16 cellular contexts compared by ENCODE assay signal in genomic region chr7:155581107-155581830, GRCh38. TPM values are rescaled to one million over a fixed set of nuclear protein-coding genes. Genes with fewer than 3 reads are reported as not detected.
DNase-seq lines count a peak whose midpoint lies in the region; ATAC-seq, FAIRE-seq and TF ChIP-seq lines count a peak whose summit lies in the region.
"Had no signal": no experiment of that assay in that cellular context is flagged by ENCODE, and none has a peak within 500 bp of the region (broad histone marks: within the 10 kb centered on the region; RNA-seq: fewer than 3 reads in every experiment).

No MANE protein-coding gene starts in this region.

- H3K9me3 ChIP-seq in HEK293 (ENCODE audit: control insufficient read depth, insufficient read depth, low read depth, low read length) (no peaks in the 10 kb centered on the region), hepatocyte (ENCODE audit: low read depth) (no peaks in the 10 kb centered on the region)

- peaks cover 0 to 2% (median 0%) of the 10 kb centered on the region in 7 donors for H3K9me3 Mint-ChIP-seq in CD14-positive monocyte
- H3K9me3 Mint-ChIP-seq in activated CD4-positive, alpha-beta T cell treated with anti-CD3 and anti-CD28 coated beads, Interleukin-2, amount 10 ng/mL, durations not matched to agents 24 days and 14 days, result no peaks in the 10 kb centered on the region

- no peak overlapping the region for H3K27ac ChIP-seq in HEK293 (ENCODE audit: extremely low read depth, low read depth, low read length)
- no peak overlapping the region for H3K27ac ChIP-seq in hepatocyte
- H3K27ac ChIP-seq: C4-2B had no signal

- DNase-seq in CD14-positive monocyte (ENCODE audit: low spot score), result peak; percentile 37
- peak; percentile 49 for DNase-seq in bronchial epithelial cell (ENCODE audit: low read depth)
- peak; percentile 72 for DNase-seq in mesenteric fat pad (ENCODE audit: low spot score)
- DNase-seq in hepatocyte (ENCODE audit: low spot score), result no peak
- DNase-seq in GM12892 (ENCODE audit: insufficient read length), result no peak
- DNase-seq in activated CD4-positive, alpha-beta T cell treated with anti-CD3 and anti-CD28 coated beads, Interleukin-2, amount 10 ng/mL, durations not matched to agents 24 days and 14 days, result no peak
- DNase-seq: COR-L47, NCI-H1417 treated with DMSO at 0.1 percent for 48 hours, NCI-H2029, NCI-H2171 treated with DMSO at 0.1 percent for 48 hours, NCI-H446 treated with DMSO at 0.1 percent for 48 hours, PC-3 had no signal

- no peak for FAIRE-seq in bronchial epithelial cell (lab: Jason Lieb, UNC)
- FAIRE-seq in GM12892 (lab: Jason Lieb, UNC), result no peak

- H3K4me1 Mint-ChIP-seq in CD14-positive monocyte, result peaks cover 22% of the 10 kb centered on the region
- H3K4me1 Mint-ChIP-seq in activated CD4-positive, alpha-beta T cell treated with anti-CD3 and anti-CD28 coated beads, Interleukin-2, amount 10 ng/mL, durations not matched to agents 24 days and 14 days, result peaks cover 6% of the 10 kb centered on the region

- H2AFZ ChIP-seq in hepatocyte, result no peak overlapping the region

- CTCF ChIA-PET in HEK293 (lab: Yijun Ruan, JAX), result interaction anchor here (1.8 kb wide), 1 partner anchor 17 kb away, joined by 5 read pairs; no protein-coding TSS in a partner anchor

- H3K36me3 ChIP-seq in HEK293 (ENCODE audit: control insufficient read depth in 2 of 2, insufficient read depth in 1 of 2, low read length in 2 of 2), result no peaks in the 10 kb centered on the region
- no peaks in the 10 kb centered on the region for H3K36me3 ChIP-seq in bronchial epithelial cell (ENCODE audit: control insufficient read depth, insufficient read depth, low read length)
- no peaks in the 10 kb centered on the region for H3K36me3 ChIP-seq in hepatocyte (replicated peaks; ENCODE audit: insufficient read depth, low read depth)

- no peaks in the 10 kb centered on the region for H3K79me2 ChIP-seq in hepatocyte

- H3K4me1 ChIP-seq in HEK293 (ENCODE audit: control insufficient read depth, insufficient read depth, low read length) (no peaks in the 10 kb centered on the region), hepatocyte (ENCODE audit: insufficient read depth) (no peaks in the 10 kb centered on the region)

- no peak overlapping the region for H3K4me3 ChIP-seq in HEK293 (ENCODE audit: low read depth, low read length)
- H3K4me3 ChIP-seq in bronchial epithelial cell (ENCODE audit: low read depth, low read length), result no peak overlapping the region
- H3K4me3 ChIP-seq in hepatocyte, result no peak overlapping the region

- peaks cover 1 to 10% (median 5%) of the 10 kb centered on the region in 3 donors for H3K27me3 Mint-ChIP-seq in CD14-positive monocyte (ENCODE audit: low read depth in 3 of 3)
- H3K27me3 Mint-ChIP-seq in activated CD4-positive, alpha-beta T cell treated with anti-CD3 and anti-CD28 coated beads, Interleukin-2, amount 10 ng/mL, durations not matched to agents 24 days and 14 days, result peaks cover 33% of the 10 kb centered on the region

- no peak overlapping the region for H3K4me2 ChIP-seq in hepatocyte

- H3K4me3 Mint-ChIP-seq in CD14-positive monocyte, result no peak overlapping the region
- H3K4me3 Mint-ChIP-seq in activated CD4-positive, alpha-beta T cell treated with anti-CD3 and anti-CD28 coated beads, Interleukin-2, amount 10 ng/mL, durations not matched to agents 24 days and 14 days, result no peak overlapping the region

- H4K20me1 ChIP-seq in hepatocyte (ENCODE audit: insufficient read depth, poor library complexity, severe bottlenecking), result no peaks in the 10 kb centered on the region

- ATAC-seq in HG03469 (IDR thresholded peaks at IDR 0.05; ENCODE audit: unreplicated experiment), result no peak
- ATAC-seq: PC-3 had no signal

- 78% methylated on average over 11 of the region's 11 CpGs for whole genome bisulfite sequencing in hepatocyte (ENCODE audit: low lambda C conversion rate, missing lambda C conversion rate)

- intact Hi-C loops in CD14-positive monocyte (cut with micrococcal nuclease), result no loop called here
- intact Hi-C loops in activated CD4-positive, alpha-beta T cell treated with anti-CD3 and anti-CD28 coated beads, Interleukin-2, amount 10 ng/mL, durations not matched to agents 24 days and 14 days (cut with micrococcal nuclease), result no loop called here

- no peaks in the 10 kb centered on the region for H3K36me3 Mint-ChIP-seq in CD14-positive monocyte
- no peaks in the 10 kb centered on the region for H3K36me3 Mint-ChIP-seq in activated CD4-positive, alpha-beta T cell treated with anti-CD3 and anti-CD28 coated beads, Interleukin-2, amount 10 ng/mL, durations not matched to agents 24 days and 14 days (ENCODE audit: low read depth)

- H3K9me2 ChIP-seq in hepatocyte (replicated peaks; ENCODE audit: insufficient read depth), result no peaks in the 10 kb centered on the region

- no peak for TF ChIP-seq POLR2A in GM12892 (IDR thresholded peaks at IDR 0.05; ENCODE audit: low read depth, low read length)

- H3K27ac Mint-ChIP-seq in CD14-positive monocyte, result no peak overlapping the region
- H3K27ac Mint-ChIP-seq in activated CD4-positive, alpha-beta T cell treated with anti-CD3 and anti-CD28 coated beads, Interleukin-2, amount 10 ng/mL, durations not matched to agents 24 days and 14 days, result no peak overlapping the region

- POLR2A ChIA-PET in HEK293 (lab: Yijun Ruan, JAX), result interaction anchor here (0.6 kb wide), 1 partner anchor 970 kb away, joined by 3 read pairs; no protein-coding TSS in a partner anchor

- H3K27me3 ChIP-seq in bronchial epithelial cell (ENCODE audit: control insufficient read depth, insufficient read depth, low read length), result peaks cover 2% of the 10 kb centered on the region
- H3K27me3 ChIP-seq in hepatocyte, result no peaks in the 10 kb centered on the region

- TF ChIP-seq CTCF in CD14-positive monocyte (IDR thresholded peaks at IDR 0.05), result no peak
- TF ChIP-seq CTCF in HEK293 (tag by site-specific recombination; IDR thresholded peaks at IDR 0.05), result no peak
- TF ChIP-seq CTCF in bronchial epithelial cell (IDR thresholded peaks at IDR 0.05; ENCODE audit: insufficient read depth, low read length, severe bottlenecking), result no peak
- no peak for TF ChIP-seq CTCF in hepatocyte (IDR thresholded peaks at IDR 0.05; ENCODE audit: poor library complexity)

TF ChIP-seq in HEK293, 187 proteins besides CTCF, POLR2A, EP300 and RAD21:
- TF ChIP-seq EGR2 (tag by site-specific recombination; IDR thresholded peaks at IDR 0.05; ENCODE audit: low read depth), result peak; percentile 41; the same call in 1 of the 2 replicates
- TF ChIP-seq ZFHX2 (tag by site-specific recombination; conservative IDR thresholded peaks at IDR 0.05), result 0 out of 2 replicates have a peak, but pooled peaks have one; percentile 17
- no peak for TF ChIP-seq ZNF629 (tag by site-specific recombination; IDR thresholded peaks at IDR 0.05)
TF ChIP-seq in HEK293: peak in this region for 2.

RNA-seq across cellular contexts. Expression of gene CNPY1, which starts 34.9 kb away (rescaled TPM):
- polyA plus RNA-seq in CD14-positive monocyte (not detected), hepatocyte (not detected in 2 replicates)
- total RNA-seq in bronchial epithelial cell (not detected in 2 replicates), mesenteric fat pad (not detected), hepatocyte (not detected in 2 replicates)
- polyA plus RNA-seq in GM12892 (2012; ENCODE audit: missing spikeins), result not detected
- total RNA-seq in activated CD4-positive, alpha-beta T cell treated with anti-CD3 and anti-CD28 coated beads, Interleukin-2, amount 10 ng/mL, durations not matched to agents 24 days and 14 days, result not detected in 2 replicates
- total RNA-seq: A673, PC-3 had no signal

Comparison
In these comparisons a context has a peak if more than half of its experiments do, and no peak if none do; other contexts are left out.
1. DNase-seq: peak in CD14-positive monocyte (single experiment), bronchial epithelial cell (single experiment) and mesenteric fat pad (single experiment); none in hepatocyte (single experiment), GM12892 (single experiment) and activated CD4-positive, alpha-beta T cell treated with anti-CD3 and anti-CD28 coated beads, Interleukin-2, amount 10 ng/mL, durations not matched to agents 24 days and 14 days (single experiment).